13 cellular contexts compared by ENCODE assay signal in genomic region chr2:429575-430254, GRCh38.
DNase-seq lines count a peak whose midpoint lies in the region; TF ChIP-seq lines count a peak whose summit lies in the region.
"Had no signal": no experiment of that assay in that cellular context is flagged by ENCODE, and none has a peak within 500 bp of the region (broad histone marks: within the 10 kb centered on the region; RNA-seq: fewer than 3 reads in every experiment).

No MANE protein-coding gene starts in this region.

- H3K4me3 ChIP-seq in DOHH2 (ENCODE audit: low read length) (0 out of 2 replicates have a peak overlapping the region, but pooled peaks have one; percentile 15), OCI-LY7 (ENCODE audit: low read depth, low read length, poor library complexity, severe bottlenecking) (peak overlapping the region; percentile 4), foreskin fibroblast (ENCODE audit: low read depth in 1 of 2, low read length in 2 of 2) (no peak overlapping the region)
- H3K4me3 ChIP-seq: HAP-1, heart right ventricle had no signal

- intact Hi-C loops in OCI-LY7 (cut with micrococcal nuclease; ENCODE audit: unreplicated experiment) (loop anchor here (10.0 kb wide), 1 partner anchor 165 kb away; the partner anchor contains the start of genes ACP1 and SH3YL1), posterior vena cava (cut with DNase I) (no loop called here)

- no peaks in the 10 kb centered on the region for H3K27me3 ChIP-seq in DOHH2 (ENCODE audit: control insufficient read depth, low read length)

- H3K27ac ChIP-seq in DOHH2 (ENCODE audit: low read depth, low read length) (no peak overlapping the region), OCI-LY7 (ENCODE audit: low read depth, low read length, poor library complexity, severe bottlenecking) (no peak overlapping the region)

- CTCF ChIA-PET in OCI-LY7 (lab: Charles Lee; ENCODE audit: unreplicated experiment), result no interaction called here

- peaks cover 13% of the 10 kb centered on the region for H3K4me1 ChIP-seq in DOHH2 (ENCODE audit: control insufficient read depth, low read length)
- H3K4me1 ChIP-seq in OCI-LY7 (ENCODE audit: insufficient read depth, low read length, poor library complexity, severe bottlenecking), result no peaks in the 10 kb centered on the region
- H3K4me1 ChIP-seq: HAP-1 had no signal

- H3K4me2 ChIP-seq in DOHH2 (ENCODE audit: low read length), result peak overlapping the region; percentile 23
- H3K4me2 ChIP-seq in OCI-LY7 (ENCODE audit: low read length), result peak overlapping the region; percentile 30; the same call in 1 of the 2 replicates

- H4K20me1 ChIP-seq in DOHH2 (ENCODE audit: control insufficient read depth, insufficient read depth, low read depth, low read length), result no peaks in the 10 kb centered on the region
- no peaks in the 10 kb centered on the region for H4K20me1 ChIP-seq in OCI-LY7 (ENCODE audit: insufficient read depth, low read length)

- TF ChIP-seq CTCF in DOHH2 (IDR thresholded peaks at IDR 0.05; ENCODE audit: low read depth, low read length, poor library complexity, severe bottlenecking), result no peak
- TF ChIP-seq CTCF in OCI-LY7 (conservative IDR thresholded peaks at IDR 0.05; ENCODE audit: low read length), result no peak
- no peak for TF ChIP-seq CTCF in foreskin fibroblast (IDR thresholded peaks at IDR 0.05; ENCODE audit: low read depth, low read length)

- no TSS peak for BruUV-seq in OCI-LY7 (replicated peaks; lab: Mats Ljungman, UMichigan)

- H3K9me3 ChIP-seq in DOHH2 (ENCODE audit: control insufficient read depth, insufficient read depth, low read length) (no peaks in the 10 kb centered on the region), OCI-LY7 (ENCODE audit: low read length) (no peaks in the 10 kb centered on the region)
- H3K9me3 ChIP-seq: HAP-1, heart right ventricle had no signal

- H3K36me3 ChIP-seq in DOHH2 (ENCODE audit: control insufficient read depth, low read length), result no peaks in the 10 kb centered on the region
- H3K36me3 ChIP-seq in OCI-LY7 (ENCODE audit: insufficient read depth, low read length), result no peaks in the 10 kb centered on the region
- H3K36me3 ChIP-seq: HAP-1, heart right ventricle had no signal

- POLR2A ChIA-PET in OCI-LY7 (lab: Charles Lee), result interaction anchor here (0.9 kb wide), 1 partner anchor 10 kb away, joined by 3 read pairs; no protein-coding TSS in a partner anchor

- no peaks in the 10 kb centered on the region for H3F3A ChIP-seq in DOHH2 (ENCODE audit: control insufficient read depth, insufficient read depth)

- DNase-seq in OCI-LY7 (ENCODE audit: low spot score), result peak; percentile 23
- peak; percentile 14 for DNase-seq in central memory CD4-positive, alpha-beta T cell
- peak; percentile 46 for DNase-seq in posterior vena cava (ENCODE audit: low spot score)
- DNase-seq in anterior cingulate cortex (lab: John Stamatoyannopoulos, UW), result no peak
- DNase-seq in NCI-H187 (lab: John Stamatoyannopoulos, UW), result no peak
- DNase-seq in foreskin fibroblast, result no peak
- DNase-seq: caudate nucleus, COR-L47, heart right ventricle, NCI-H774, Right ventricle myocardium superior had no signal

- H3K9me2 ChIP-seq in DOHH2 (replicated peaks; ENCODE audit: control insufficient read depth, low read length) (no peaks in the 10 kb centered on the region), OCI-LY7 (ENCODE audit: insufficient read depth, low read length) (no peaks in the 10 kb centered on the region)

- H2AFZ ChIP-seq in OCI-LY7 (ENCODE audit: low read length), result peak overlapping the region; percentile 57

- no peaks in the 10 kb centered on the region for H3K79me2 ChIP-seq in DOHH2 (ENCODE audit: control insufficient read depth, low read length)
- H3K79me2 ChIP-seq in OCI-LY7 (ENCODE audit: insufficient read depth, low read depth, low read length), result no peaks in the 10 kb centered on the region

Comparison
In these comparisons a context has a peak if more than half of its experiments do, and no peak if none do; other contexts are left out.
1. H3K4me3 ChIP-seq: peak in DOHH2 (single experiment) and OCI-LY7 (single experiment); none in foreskin fibroblast (0 of 2).
2. DNase-seq: peak in OCI-LY7 (single experiment), central memory CD4-positive, alpha-beta T cell (single experiment) and posterior vena cava (single experiment); none in anterior cingulate cortex (0 of 58), NCI-H187 (0 of 2) and foreskin fibroblast (0 of 2).